ENCODE assay signal across 8 cellular contexts in the genomic region with DNA sequence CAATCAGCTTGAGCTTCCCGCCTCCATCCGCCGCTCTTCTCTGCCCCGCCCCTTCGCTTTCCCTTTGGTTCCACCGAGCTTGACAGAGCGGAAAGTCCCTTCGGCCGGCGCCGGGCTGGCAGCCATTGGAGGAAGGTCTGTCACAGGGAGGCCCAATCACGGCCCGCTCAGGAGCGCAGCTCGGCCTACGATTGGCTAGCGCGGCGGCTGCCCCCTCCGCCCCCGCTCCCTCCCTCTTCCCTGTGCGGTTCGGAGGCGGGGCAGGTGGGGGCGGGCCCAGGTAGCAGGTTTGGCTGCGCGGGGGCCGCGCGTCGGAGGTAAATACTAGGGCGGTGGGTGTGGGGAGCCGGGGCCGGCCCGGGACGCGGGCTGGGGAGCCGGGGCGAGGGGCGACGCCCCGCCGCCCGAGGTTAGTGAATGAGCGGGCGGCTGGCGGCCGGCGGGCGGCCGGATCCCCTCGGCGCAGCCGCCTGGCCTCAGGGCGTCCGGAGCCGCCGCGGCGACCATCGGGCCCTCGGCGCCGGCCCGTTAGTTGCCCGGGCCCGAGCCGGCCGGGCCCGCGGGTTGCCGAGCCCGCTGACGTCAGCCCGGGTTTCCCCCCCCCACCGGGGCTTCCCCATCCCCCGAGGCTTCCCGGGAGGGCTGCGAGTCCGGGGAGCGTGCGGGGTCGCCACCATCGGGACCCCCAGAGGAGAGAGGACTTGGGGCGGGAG. TPM values are rescaled to one million over a fixed set of nuclear protein-coding genes. Genes with fewer than 3 reads are reported as not detected.
DNase-seq lines count a peak whose midpoint lies in the region; ATAC-seq and TF ChIP-seq lines count a peak whose summit lies in the region.

Gene CYLD, plus strand, starts transcription at position 279 of the 713 bp plus-strand sequence. CDS start 7,613 bp downstream, outside the sequence.

- H3K4me3 ChIP-seq in ascending aorta (peak within 1 kb of the TSS; percentile 69 to 93), right cardiac atrium (ENCODE audit: low read length) (peak within 1 kb of the TSS; percentile 94), uterus (peak within 1 kb of the TSS; percentile 97 to 100)

- H3K4me3 Mint-ChIP-seq in T-helper 2 cell treated with Interferon-gamma antibody and Interleukin-4, amounts not matched to agents 5 μg/mL and 100 μg/mL, for 36 hours: peak within 1 kb of the TSS; percentile 95

- H3K27ac ChIP-seq in ascending aorta: peak within 1 kb of the TSS; percentile 86
- H3K27ac ChIP-seq in right cardiac atrium (ENCODE audit: low read length): peak within 1 kb of the TSS; percentile 65
- peak within 1 kb of the TSS; percentile 85 to 92 for H3K27ac ChIP-seq in uterus

- H3K4me1 ChIP-seq in ascending aorta (peaks cover 0 to 12% of the 10 kb centered on the region in 2 donors), right cardiac atrium (ENCODE audit: control insufficient read depth, insufficient read depth, low read length) (no peaks in the 10 kb centered on the region), uterus (peaks cover 0 to 6% of the 10 kb centered on the region in 2 donors)

- no peaks in the 10 kb centered on the region for H3K27me3 ChIP-seq in ascending aorta
- no peaks in the 10 kb centered on the region for H3K27me3 ChIP-seq in right cardiac atrium (ENCODE audit: control insufficient read depth, insufficient read depth)
- H3K27me3 ChIP-seq in uterus: no peaks in the 10 kb centered on the region

- H3K36me3 ChIP-seq in ascending aorta: no peaks in the 10 kb centered on the region
- no peaks in the 10 kb centered on the region for H3K36me3 ChIP-seq in uterus

- 1% methylated on average over 85 of the region's 85 CpGs for WGBS in right cardiac atrium

- intact Hi-C loops in ascending aorta (cut with DNase I): loop anchor here (2.0 to 10.0 kb wide), 8 partner anchors 45 to 907 kb away; partner anchors contain the start of genes CNEP1R1, HEATR3, NKD1 and TENT4B
- intact Hi-C loops in right cardiac atrium (cut with DNase I): no loop called here
- intact Hi-C loops in uterus (cut with DNase I; ENCODE audit: low total_unique reads): no loop called here

- TF ChIP-seq POLR2A in uterus (IDR thresholded peaks at IDR 0.05): peak; percentile 70 to 77

- peaks cover 41% of the 10 kb centered on the region for H3K4me1 Mint-ChIP-seq in T-helper 2 cell treated with Interferon-gamma antibody and Interleukin-4, amounts not matched to agents 5 μg/mL and 100 μg/mL, for 36 hours (ENCODE audit: low read depth)

- no peaks in the 10 kb centered on the region for H3K27me3 Mint-ChIP-seq in T-helper 2 cell treated with Interferon-gamma antibody and Interleukin-4, amounts not matched to agents 5 μg/mL and 100 μg/mL, for 36 hours (ENCODE audit: low read depth)

- ATAC-seq in GM18502 (IDR thresholded peaks at IDR 0.05; ENCODE audit: poor library complexity, unreplicated experiment) (peak; percentile 93), HG02970 (IDR thresholded peaks at IDR 0.05; ENCODE audit: low FRiP score, unreplicated experiment) (peak; percentile 93), right cardiac atrium (peak; percentile 99)

- H3K9me3 ChIP-seq in ascending aorta (no peaks in the 10 kb centered on the region), right cardiac atrium (ENCODE audit: control insufficient read depth, low read length) (no peaks in the 10 kb centered on the region), uterus (no peaks in the 10 kb centered on the region)

- peak; percentile 90 to 91 for DNase-seq in NCI-H1930 (lab: John Stamatoyannopoulos, UW)
- DNase-seq in T-helper 2 cell treated with Interferon-gamma antibody and Interleukin-4, amounts not matched to agents 5 μg/mL and 100 μg/mL, for 36 hours (ENCODE audit: low spot score): peak; percentile 100
- DNase-seq in ascending aorta (ENCODE audit: low spot score in 2 of 2): peak; percentile 99 to 100
- peak; percentile 100 for DNase-seq in right cardiac atrium
- DNase-seq in pulmonary artery endothelial cell (ENCODE audit: low read depth, low spot score): peak; percentile 98
- DNase-seq in uterus: peak; percentile 100

- no peak for TF ChIP-seq CTCF in ascending aorta (IDR thresholded peaks at IDR 0.05)
- TF ChIP-seq CTCF in uterus (IDR thresholded peaks at IDR 0.05): no peak

- H3K27ac Mint-ChIP-seq in T-helper 2 cell treated with Interferon-gamma antibody and Interleukin-4, amounts not matched to agents 5 μg/mL and 100 μg/mL, for 36 hours: peak within 1 kb of the TSS; percentile 98

- no peaks in the 10 kb centered on the region for H3K9me3 Mint-ChIP-seq in T-helper 2 cell treated with Interferon-gamma antibody and Interleukin-4, amounts not matched to agents 5 μg/mL and 100 μg/mL, for 36 hours

- H3K36me3 Mint-ChIP-seq in T-helper 2 cell treated with Interferon-gamma antibody and Interleukin-4, amounts not matched to agents 5 μg/mL and 100 μg/mL, for 36 hours (ENCODE audit: low read depth): peaks cover 39% of the 10 kb centered on the region

RNA-seq across cellular contexts. Expression of gene CYLD, which starts in this region (rescaled TPM):
- total RNA-seq in ascending aorta (33.2 TPM), right cardiac atrium (10 to 100 TPM; 31.7 to 35.7 (median 33.9) TPM), pulmonary artery endothelial cell (24.7 and 65.8 TPM in 2 replicates), uterus (10 to 100 TPM; 17.6 to 65.8 (median 45.1) TPM)
- 10.0 TPM for polyA plus RNA-seq in right cardiac atrium

Comparison
In these comparisons a context has a peak if more than half of its experiments do, and no peak if none do; other contexts are left out.
1. Peak in every context shown above with its lines: DNase-seq, ATAC-seq, H3K4me3 ChIP-seq and H3K27ac ChIP-seq.